ENCODE assay signal across 14 cellular contexts in the genomic region with DNA sequence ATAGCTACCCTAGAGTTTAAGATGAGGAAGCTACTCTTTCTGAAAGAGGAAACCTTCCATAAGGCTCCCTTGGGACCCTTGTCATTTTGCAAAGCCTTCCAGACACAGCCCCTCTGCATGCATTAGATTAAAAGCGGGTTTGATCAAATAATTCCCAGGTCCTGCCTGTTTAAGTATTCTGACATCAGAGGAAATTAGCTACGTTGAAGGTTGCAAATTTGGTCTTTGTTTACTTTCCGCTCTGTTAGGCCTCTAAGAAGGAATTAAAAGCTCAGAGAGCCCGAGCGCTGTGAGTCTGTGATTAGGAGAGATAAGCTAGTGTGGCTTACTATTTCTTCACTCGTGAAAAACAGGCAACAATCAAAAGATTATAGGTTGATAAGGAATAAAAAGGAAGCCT. TPM values are rescaled to one million over a fixed set of nuclear protein-coding genes. Genes with fewer than 3 reads are reported as not detected.
DNase-seq lines count a peak whose midpoint lies in the region; ATAC-seq, FAIRE-seq and TF ChIP-seq lines count a peak whose summit lies in the region.
"Had no signal": no experiment of that assay in that cellular context is flagged by ENCODE, and none has a peak within 500 bp of the region (broad histone marks: within the 10 kb centered on the region; RNA-seq: fewer than 3 reads in every experiment).

No MANE protein-coding gene starts in this region.

- peak overlapping the region; percentile 66 for H2AFZ ChIP-seq in endothelial cell of umbilical vein (ENCODE audit: low read depth, low read length)
- H2AFZ ChIP-seq: GM23248 had no signal

- DNase-seq in MV-4-11 (lab: John Stamatoyannopoulos, UW) = peak; percentile 8
- DNase-seq in NCI-H69 (lab: John Stamatoyannopoulos, UW) = peak; percentile 98
- DNase-seq in endothelial cell of umbilical vein (ENCODE audit: low read depth, low spot score) = peak; percentile 26
- no peak for DNase-seq in left lobe of liver (ENCODE audit: low spot score)
- no peak for DNase-seq in HuH-7.5 (ENCODE audit: low spot score)
- DNase-seq in middle frontal gyrus (ENCODE audit: extremely low spot score, low spot score) = no peak
- no peak for DNase-seq in iPS-NIHi7 (ENCODE audit: extremely low spot score)
- DNase-seq: AML-193, aorta, GM23248, right cardiac atrium, RPMI8226 had no signal

- H3K4me1 ChIP-seq in BLaER1 (peaks cover 31% of the 10 kb centered on the region), endothelial cell of umbilical vein (ENCODE audit: control insufficient read depth, extremely low read depth, insufficient read depth, low read length) (peaks cover 12% of the 10 kb centered on the region)

- no peaks in the 10 kb centered on the region for H3K9me1 ChIP-seq in endothelial cell of umbilical vein (replicated peaks; ENCODE audit: control insufficient read depth, extremely low read depth, insufficient read depth, low read length)

- no peak for TF ChIP-seq CTCF in endothelial cell of umbilical vein (IDR thresholded peaks at IDR 0.05; ENCODE audit: extremely low read depth in 1 of 2, insufficient read depth in 1 of 2, low read depth in 1 of 2, low read length in 2 of 2)

- intact Hi-C loops in endothelial cell of umbilical vein (cut with micrococcal nuclease) = loop anchor here (5.0 to 10.0 kb wide), 4 partner anchors 206 to 379 kb away; no protein-coding TSS in a partner anchor

- H3K9me3 ChIP-seq in BLaER1 = peaks cover 12% of the 10 kb centered on the region
- H3K9me3 ChIP-seq in endothelial cell of umbilical vein (replicated peaks; ENCODE audit: control insufficient read depth, insufficient read depth, low read length) = no peaks in the 10 kb centered on the region

- CTCF ChIA-PET in endothelial cell of umbilical vein (lab: Charles Lee) = interaction anchor here (1.0 to 1.9 kb wide), 11 partner anchors 130 to 657 kb away, joined by 3 to 14 read pairs (median 3); no protein-coding TSS in a partner anchor

- peak overlapping the region; percentile 80 for H3K4me2 ChIP-seq in BLaER1
- no peak overlapping the region for H3K4me2 ChIP-seq in endothelial cell of umbilical vein (ENCODE audit: insufficient read depth, low read length)

- peaks cover 28% of the 10 kb centered on the region for H3K27me3 ChIP-seq in BLaER1
- H3K27me3 ChIP-seq in endothelial cell of umbilical vein (ENCODE audit: control insufficient read depth in 2 of 2, insufficient read depth in 2 of 2, low read length in 2 of 2) = no peaks in the 10 kb centered on the region
- H3K27me3 ChIP-seq: tibial nerve had no signal

- H3K4me3 ChIP-seq in BLaER1 (no peak overlapping the region), endothelial cell of umbilical vein (replicated peaks in 1 of 3; ENCODE audit: insufficient read depth in 1 of 3, low read depth in 1 of 3, low read length in 3 of 3) (no peak overlapping the region)
- H3K4me3 ChIP-seq: GM23248, tibial nerve had no signal

- H3K9ac ChIP-seq in BLaER1 (no peak overlapping the region), endothelial cell of umbilical vein (replicated peaks; ENCODE audit: extremely low read depth, insufficient read depth, low read length) (no peak overlapping the region)
- H3K9ac ChIP-seq: GM23248 had no signal

- dilution Hi-C loops in endothelial cell of umbilical vein (cut with MboI; ENCODE audit: extremely low pct_ligation_motif_present, low sequenced_read_pairs) = no loop called here

- TF ChIP-seq POLR2A in endothelial cell of umbilical vein (IDR thresholded peaks at IDR 0.05; ENCODE audit: low read depth, low read length) = no peak

- H3K79me2 ChIP-seq in endothelial cell of umbilical vein (ENCODE audit: control insufficient read depth, insufficient read depth, low read length) = no peaks in the 10 kb centered on the region

- POLR2A ChIA-PET in endothelial cell of umbilical vein (lab: Charles Lee) = no interaction called here

- H4K20me1 ChIP-seq in BLaER1 (no peaks in the 10 kb centered on the region), endothelial cell of umbilical vein (replicated peaks; ENCODE audit: control insufficient read depth, extremely low read depth, insufficient read depth, low read length) (no peaks in the 10 kb centered on the region)

- H3K36me3 ChIP-seq in BLaER1 (no peaks in the 10 kb centered on the region), endothelial cell of umbilical vein (ENCODE audit: control insufficient read depth in 2 of 2, extremely low read depth in 1 of 2, insufficient read depth in 2 of 2, low read length in 2 of 2) (no peaks in the 10 kb centered on the region)
- H3K36me3 ChIP-seq: tibial nerve had no signal

- no peak for FAIRE-seq in endothelial cell of umbilical vein (lab: Jason Lieb, UNC)

- H3K27ac ChIP-seq in BLaER1 (no peak overlapping the region), endothelial cell of umbilical vein (ENCODE audit: insufficient read depth, low read depth, low read length) (no peak overlapping the region)
- H3K27ac ChIP-seq: GM23248 had no signal

- ATAC-seq in left lobe of liver = no peak
- ATAC-seq: right cardiac atrium had no signal

- BruUV-seq in endothelial cell of umbilical vein (replicated peaks; lab: Mats Ljungman, UMichigan) = no TSS peak

TF ChIP-seq in endothelial cell of umbilical vein, 7 proteins besides CTCF, POLR2A, EP300 and RAD21:
- TF ChIP-seq EZH2 (IDR thresholded peaks at IDR 0.05; ENCODE audit: borderline replicate concordance, low read depth, low read length, severe bottlenecking) (no peak), JUN (IDR thresholded peaks at IDR 0.05; ENCODE audit: borderline replicate concordance, insufficient read depth, insufficient read length, low read depth) (no peak), POLR2AphosphoS5 (IDR thresholded peaks at IDR 0.05; ENCODE audit: insufficient read depth, low read depth, low read length) (no peak)
- TF ChIP-seq, protein P1, sequence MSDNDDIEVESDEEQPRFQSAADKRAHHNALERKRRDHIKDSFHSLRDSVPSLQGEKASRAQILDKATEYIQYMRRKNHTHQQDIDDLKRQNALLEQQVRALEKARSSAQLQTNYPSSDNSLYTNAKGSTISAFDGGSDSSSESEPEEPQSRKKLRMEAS (IDR thresholded peaks at IDR 0.05; ENCODE audit: insufficient read depth, insufficient read length) = no peak

RNA-seq across cellular contexts. Expression of gene THSD7A, which starts 1.4 kb away (rescaled TPM):
- 12.7 and 15.2 TPM in 2 replicates for total RNA-seq in endothelial cell of umbilical vein
- polyA plus RNA-seq in endothelial cell of umbilical vein = 2.8 and 3.3 TPM in 2 replicates
- 2.2 and 2.4 TPM in 2 replicates for polyA plus RNA-seq in endothelial cell of umbilical vein (2011; cell fraction: cytosol; rRNA removed)
- polyA plus RNA-seq in endothelial cell of umbilical vein (2011; cell fraction: nucleus; rRNA removed) = 9.3 and 9.5 TPM in 2 replicates
- 7.0 and 7.2 TPM in 2 replicates for polyA plus RNA-seq in endothelial cell of umbilical vein (2012)
- polyA minus RNA-seq in endothelial cell of umbilical vein = 17.4 and 17.6 TPM in 2 replicates
- not detected for polyA minus RNA-seq in endothelial cell of umbilical vein (2011; cell fraction: cytosol; rRNA and poly(A)+ RNA removed)
- polyA minus RNA-seq in endothelial cell of umbilical vein (2011; cell fraction: nucleus; rRNA and poly(A)+ RNA removed) = 30.5 and 32.7 TPM in 2 replicates
- total RNA-seq in left lobe of liver = 1.6 TPM
- total RNA-seq: GM23248 had no signal
- polyA plus RNA-seq: GM23248 had no signal

Comparison
In these comparisons a context has a peak if more than half of its experiments do, and no peak if none do; other contexts are left out.
1. DNase-seq: peak in MV-4-11 (single experiment), NCI-H69 (single experiment) and endothelial cell of umbilical vein (single experiment); none in left lobe of liver (single experiment), HuH-7.5 (single experiment), middle frontal gyrus (single experiment) and iPS-NIHi7 (single experiment).